ENCODE assay signal across 8 cellular contexts in the genomic region with DNA sequence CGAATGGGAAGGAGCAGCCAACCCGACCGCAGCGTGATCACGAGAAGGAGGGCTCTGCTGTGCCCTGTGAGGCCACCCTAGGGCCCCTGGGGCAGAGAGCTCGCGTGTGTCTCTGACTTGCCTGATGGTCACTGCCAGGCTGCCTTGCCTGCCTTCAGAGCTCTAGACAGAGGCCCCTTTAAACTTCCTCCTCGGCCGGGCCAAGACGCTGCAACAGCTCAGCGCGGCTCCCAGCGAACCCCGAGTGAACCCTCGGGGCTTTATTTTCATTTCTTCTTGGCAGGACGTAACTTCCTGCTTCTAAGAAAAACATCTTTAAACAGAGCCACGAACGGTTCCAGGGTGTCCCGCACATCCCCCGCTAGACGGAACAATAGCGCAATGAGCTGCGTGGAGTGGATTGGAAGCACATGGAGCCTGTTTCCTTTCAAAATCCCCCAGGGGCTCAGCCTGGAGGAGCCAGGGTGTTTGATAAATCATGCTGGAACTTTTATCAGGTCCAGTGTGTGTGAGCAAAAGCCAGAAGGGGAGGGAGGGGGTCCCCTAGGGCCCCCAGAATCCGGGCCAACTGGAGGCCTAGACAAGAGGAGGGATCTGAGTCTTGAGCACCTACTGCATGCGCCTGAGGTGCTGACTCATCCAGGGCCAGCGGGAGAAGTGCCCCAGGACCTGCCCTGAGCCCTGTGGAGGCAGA.
DNase-seq lines count a peak whose midpoint lies in the region; ATAC-seq and TF ChIP-seq lines count a peak whose summit lies in the region.

No MANE protein-coding gene starts in this region.

- intact Hi-C loops in activated CD4-positive, alpha-beta T cell treated with anti-CD3 and anti-CD28 coated beads, Interleukin-2, amount 10 ng/mL, durations not matched to agents 24 days and 14 days (cut with micrococcal nuclease), result no loop called here
- intact Hi-C loops in dendritic cell treated with granulocyte-macrophage colony-stimulating factor and Interleukin-4, amounts not matched to agents 40 ng/mL and 50 ng/mL, for 4 days (cut with micrococcal nuclease), result no loop called here

- peak overlapping the region; percentile 86 for H3K27ac Mint-ChIP-seq in activated CD4-positive, alpha-beta T cell treated with anti-CD3 and anti-CD28 coated beads, Interleukin-2, amount 10 ng/mL, durations not matched to agents 24 days and 14 days
- H3K27ac Mint-ChIP-seq in dendritic cell treated with granulocyte-macrophage colony-stimulating factor and Interleukin-4, amounts not matched to agents 40 ng/mL and 50 ng/mL, for 4 days, result peak overlapping the region; percentile 89

- peaks cover 20% of the 10 kb centered on the region for H3K4me1 Mint-ChIP-seq in activated CD4-positive, alpha-beta T cell treated with anti-CD3 and anti-CD28 coated beads, Interleukin-2, amount 10 ng/mL, durations not matched to agents 24 days and 14 days
- H3K4me1 Mint-ChIP-seq in dendritic cell treated with granulocyte-macrophage colony-stimulating factor and Interleukin-4, amounts not matched to agents 40 ng/mL and 50 ng/mL, for 4 days (ENCODE audit: low read depth), result peaks cover 53% of the 10 kb centered on the region

- TF ChIP-seq POLR2A in erythroblast (IDR thresholded peaks at IDR 0.05; ENCODE audit: low read length), result no peak

- no peaks in the 10 kb centered on the region for H3K36me3 Mint-ChIP-seq in activated CD4-positive, alpha-beta T cell treated with anti-CD3 and anti-CD28 coated beads, Interleukin-2, amount 10 ng/mL, durations not matched to agents 24 days and 14 days (ENCODE audit: low read depth)
- H3K36me3 Mint-ChIP-seq in dendritic cell treated with granulocyte-macrophage colony-stimulating factor and Interleukin-4, amounts not matched to agents 40 ng/mL and 50 ng/mL, for 4 days (ENCODE audit: low read depth), result no peaks in the 10 kb centered on the region

- H3K9me3 Mint-ChIP-seq in activated CD4-positive, alpha-beta T cell treated with anti-CD3 and anti-CD28 coated beads, Interleukin-2, amount 10 ng/mL, durations not matched to agents 24 days and 14 days, result no peaks in the 10 kb centered on the region
- no peaks in the 10 kb centered on the region for H3K9me3 Mint-ChIP-seq in dendritic cell treated with granulocyte-macrophage colony-stimulating factor and Interleukin-4, amounts not matched to agents 40 ng/mL and 50 ng/mL, for 4 days

- no peak for ATAC-seq in GM18861 (IDR thresholded peaks at IDR 0.05; ENCODE audit: unreplicated experiment)

- DNase-seq in GM04503 (ENCODE audit: low read depth) (peak; percentile 23), midbrain (lab: John Stamatoyannopoulos, UW) (peak; percentile 58), stromal cell of bone marrow (ENCODE audit: low read depth) (peak; percentile 63), RKO (ENCODE audit: low spot score) (no peak), erythroblast (lab: John Stamatoyannopoulos, UW) (no peak)
- DNase-seq in activated CD4-positive, alpha-beta T cell treated with anti-CD3 and anti-CD28 coated beads, Interleukin-2, amount 10 ng/mL, durations not matched to agents 24 days and 14 days, result peak; percentile 79

- peak overlapping the region; percentile 76 for H3K4me3 Mint-ChIP-seq in activated CD4-positive, alpha-beta T cell treated with anti-CD3 and anti-CD28 coated beads, Interleukin-2, amount 10 ng/mL, durations not matched to agents 24 days and 14 days
- H3K4me3 Mint-ChIP-seq in dendritic cell treated with granulocyte-macrophage colony-stimulating factor and Interleukin-4, amounts not matched to agents 40 ng/mL and 50 ng/mL, for 4 days, result peak overlapping the region; percentile 65

- peaks cover 7% of the 10 kb centered on the region for H3K27me3 Mint-ChIP-seq in activated CD4-positive, alpha-beta T cell treated with anti-CD3 and anti-CD28 coated beads, Interleukin-2, amount 10 ng/mL, durations not matched to agents 24 days and 14 days
- H3K27me3 Mint-ChIP-seq in dendritic cell treated with granulocyte-macrophage colony-stimulating factor and Interleukin-4, amounts not matched to agents 40 ng/mL and 50 ng/mL, for 4 days, result peaks cover 3% of the 10 kb centered on the region

Comparison
In these comparisons a context has a peak if more than half of its experiments do, and no peak if none do; other contexts are left out.
1. DNase-seq: peak in GM04503 (single experiment), activated CD4-positive, alpha-beta T cell treated with anti-CD3 and anti-CD28 coated beads, Interleukin-2, amount 10 ng/mL, durations not matched to agents 24 days and 14 days (single experiment), midbrain (single experiment) and stromal cell of bone marrow (single experiment); none in RKO (single experiment) and erythroblast (0 of 2).